ENCODE assay signal across 28 cellular contexts in genomic region chr12:83181074-83181473, GRCh38.
"Had no signal": no experiment of that assay in that cellular context is flagged by ENCODE, and none has a peak within 500 bp of the region (broad histone marks: within the 10 kb centered on the region; RNA-seq: fewer than 3 reads in every experiment).

No MANE protein-coding gene starts in this region.

- H3K4me2 ChIP-seq: neural progenitor cell, smooth muscle cell had no signal

- H3K79me2 ChIP-seq: parathyroid adenoma had no signal

- H3K9me3 ChIP-seq: ovary, psoas muscle, spleen, suprapubic skin, testis, tibial artery, transverse colon, upper lobe of right lung, uterus had no signal

- H3K4me1 ChIP-seq: parathyroid adenoma, psoas muscle, spleen, suprapubic skin, testis, tibial artery, transverse colon, upper lobe of right lung, uterus had no signal

- ATAC-seq: natural killer cell; psoas muscle; right cardiac atrium; sciatic nerve; stimulated activated memory B cell treated with anti-CD40 and anti-IgM and Interleukin-4, amounts not matched to agents 10 μg/mL and 1 μg/mL and 100 μg/mL, for 72 hours; stimulated activated naive CD8-positive, alpha-beta T cell treated with anti-CD3 and anti-CD28 coated beads, Interleukin-15, amount 100 ng/mL, for 72 hours; stimulated activated naive CD8-positive, alpha-beta T cell treated with anti-CD3 and anti-CD28 coated beads, Interleukin-15, Interleukin-2, amounts not matched to agents 100 U/mL and 50 U/mL, for 24 hours; upper lobe of right lung had no signal

- H3K9ac ChIP-seq: neural progenitor cell, parathyroid adenoma had no signal

- DNase-seq: natural killer cell; occipital lobe; ovary; posterior cingulate gyrus; psoas muscle; right cardiac atrium; spleen; stimulated activated CD4-positive, alpha-beta T cell treated with anti-CD3 and anti-CD28 coated beads, Interleukin-12 subunit alpha, Interleukin-12 subunit beta, amount 100 ng/mL, for 4 hours; stimulated activated CD4-positive, alpha-beta T cell treated with anti-CD3 and anti-CD28 coated beads, Interleukin-1b, Interleukin-23, amount 100 ng/mL, for 48 hours; stimulated activated CD4-positive, alpha-beta T cell treated with anti-CD3 and anti-CD28 coated beads, Interleukin-4, amount 100 ng/mL, for 1 hour; stimulated activated CD4-positive, alpha-beta T cell treated with anti-CD3 and anti-CD28 coated beads, Interleukin-4, amount 100 ng/mL, for 4 hours; stimulated activated CD8-positive, alpha-beta memory T cell treated with anti-CD3 and anti-CD28 coated beads, Interleukin-4, amount 100 ng/mL, for 48 hours; stimulated activated naive CD4-positive, alpha-beta T cell; stimulated activated naive CD8-positive, alpha-beta T cell treated with anti-CD3 and anti-CD28 coated beads, Interleukin-15, amount 100 ng/mL, for 72 hours; stimulated activated naive CD8-positive, alpha-beta T cell treated with anti-CD3 and anti-CD28 coated beads, Interleukin-15, Interleukin-2, amounts not matched to agents 100 U/mL and 50 U/mL, for 24 hours; substantia nigra; testis; tibial artery; transverse colon; upper lobe of right lung; uterus had no signal

- H3K4me3 ChIP-seq: neural progenitor cell, ovary, psoas muscle, skin epidermis, smooth muscle cell, spleen, suprapubic skin, testis, tibial artery, transverse colon, upper lobe of right lung, uterus had no signal

- H3K36me3 ChIP-seq: neural progenitor cell, ovary, spleen, suprapubic skin, tibial artery, transverse colon, upper lobe of right lung, uterus had no signal

- H3K27ac ChIP-seq: neural progenitor cell, ovary, parathyroid adenoma, psoas muscle, skin epidermis, spleen, suprapubic skin, testis, tibial artery, transverse colon, upper lobe of right lung, uterus had no signal

- H2AFZ ChIP-seq: neural progenitor cell, parathyroid adenoma had no signal

- H3K27me3 ChIP-seq: neural progenitor cell, ovary, spleen, suprapubic skin, testis, tibial artery, transverse colon, upper lobe of right lung, uterus had no signal
